6 cellular contexts compared by ENCODE assay signal in the genomic region with DNA sequence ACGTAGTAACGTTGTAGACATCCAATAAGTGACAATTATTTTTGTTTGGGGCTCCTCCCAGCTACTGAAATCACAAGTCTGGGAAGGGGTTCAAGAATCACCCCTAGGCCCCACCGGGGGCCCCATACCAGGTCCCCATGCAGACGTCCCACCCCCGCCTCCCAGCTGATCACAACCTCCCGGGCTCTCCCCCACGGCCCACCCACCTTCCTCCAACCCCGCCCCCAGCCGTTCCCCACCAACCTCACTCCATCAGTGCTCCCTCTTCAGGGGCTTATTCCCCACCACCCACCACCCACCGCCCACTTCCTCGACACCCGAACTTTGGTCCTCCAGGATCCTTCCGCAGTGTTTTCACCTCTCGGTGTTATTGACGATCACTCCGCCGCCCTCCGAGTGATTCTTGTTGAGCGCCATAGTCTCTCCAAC.
DNase-seq lines count a peak whose midpoint lies in the region; ATAC-seq lines count a peak whose summit lies in the region.

No MANE protein-coding gene starts in this region.

- peak overlapping the region; percentile 79 for H3K4me3 ChIP-seq in iPS-15b (ENCODE audit: low read depth, low read length)

- H3K36me3 ChIP-seq in iPS-15b (ENCODE audit: control insufficient read depth, insufficient read depth, low read length), result peaks cover 8% of the 10 kb centered on the region

- DNase-seq in stimulated activated CD4-positive, alpha-beta T cell treated with anti-CD3 and anti-CD28 coated beads, Interleukin-2, amount 100 ng/mL, for 4 hours (ENCODE audit: low read depth), result peak; percentile 58
- no peak for DNase-seq in stimulated activated CD4-positive, alpha-beta T cell treated with anti-CD3 and anti-CD28 coated beads, Interleukin-15, amount 100 ng/mL, for 24 hours
- no peak for DNase-seq in cerebellar cortex (ENCODE audit: low spot score)

- peak overlapping the region; percentile 83 for H3K9ac ChIP-seq in iPS-15b (ENCODE audit: low read depth, low read length)

- no peaks in the 10 kb centered on the region for H3K9me3 ChIP-seq in iPS-15b (ENCODE audit: control insufficient read depth, insufficient read depth, low read length)

- H3K27me3 ChIP-seq in iPS-15b (ENCODE audit: control insufficient read depth, insufficient read depth, low read length), result no peaks in the 10 kb centered on the region

- H3K4me1 ChIP-seq in iPS-15b (ENCODE audit: control insufficient read depth, insufficient read depth, low read length), result no peaks in the 10 kb centered on the region

- ATAC-seq in HG03442 (IDR thresholded peaks at IDR 0.05; ENCODE audit: unreplicated experiment) (no peak), GM19455 (IDR thresholded peaks at IDR 0.05; ENCODE audit: unreplicated experiment) (no peak)
